In genomic region chr20:18030020-18030419, GRCh38 we compare ENCODE assay signal across 2 cellular contexts.
A peak's percentile ranks its signal among the peaks of the same experiment; 100 is the strongest.
TF ChIP-seq lines count a peak whose summit lies in the region.

No MANE protein-coding gene starts in this region.

TF ChIP-seq in WTC11, 78 proteins besides CTCF, POLR2A, EP300 and RAD21 (continued from another document):
- TF ChIP-seq, protein P1, sequence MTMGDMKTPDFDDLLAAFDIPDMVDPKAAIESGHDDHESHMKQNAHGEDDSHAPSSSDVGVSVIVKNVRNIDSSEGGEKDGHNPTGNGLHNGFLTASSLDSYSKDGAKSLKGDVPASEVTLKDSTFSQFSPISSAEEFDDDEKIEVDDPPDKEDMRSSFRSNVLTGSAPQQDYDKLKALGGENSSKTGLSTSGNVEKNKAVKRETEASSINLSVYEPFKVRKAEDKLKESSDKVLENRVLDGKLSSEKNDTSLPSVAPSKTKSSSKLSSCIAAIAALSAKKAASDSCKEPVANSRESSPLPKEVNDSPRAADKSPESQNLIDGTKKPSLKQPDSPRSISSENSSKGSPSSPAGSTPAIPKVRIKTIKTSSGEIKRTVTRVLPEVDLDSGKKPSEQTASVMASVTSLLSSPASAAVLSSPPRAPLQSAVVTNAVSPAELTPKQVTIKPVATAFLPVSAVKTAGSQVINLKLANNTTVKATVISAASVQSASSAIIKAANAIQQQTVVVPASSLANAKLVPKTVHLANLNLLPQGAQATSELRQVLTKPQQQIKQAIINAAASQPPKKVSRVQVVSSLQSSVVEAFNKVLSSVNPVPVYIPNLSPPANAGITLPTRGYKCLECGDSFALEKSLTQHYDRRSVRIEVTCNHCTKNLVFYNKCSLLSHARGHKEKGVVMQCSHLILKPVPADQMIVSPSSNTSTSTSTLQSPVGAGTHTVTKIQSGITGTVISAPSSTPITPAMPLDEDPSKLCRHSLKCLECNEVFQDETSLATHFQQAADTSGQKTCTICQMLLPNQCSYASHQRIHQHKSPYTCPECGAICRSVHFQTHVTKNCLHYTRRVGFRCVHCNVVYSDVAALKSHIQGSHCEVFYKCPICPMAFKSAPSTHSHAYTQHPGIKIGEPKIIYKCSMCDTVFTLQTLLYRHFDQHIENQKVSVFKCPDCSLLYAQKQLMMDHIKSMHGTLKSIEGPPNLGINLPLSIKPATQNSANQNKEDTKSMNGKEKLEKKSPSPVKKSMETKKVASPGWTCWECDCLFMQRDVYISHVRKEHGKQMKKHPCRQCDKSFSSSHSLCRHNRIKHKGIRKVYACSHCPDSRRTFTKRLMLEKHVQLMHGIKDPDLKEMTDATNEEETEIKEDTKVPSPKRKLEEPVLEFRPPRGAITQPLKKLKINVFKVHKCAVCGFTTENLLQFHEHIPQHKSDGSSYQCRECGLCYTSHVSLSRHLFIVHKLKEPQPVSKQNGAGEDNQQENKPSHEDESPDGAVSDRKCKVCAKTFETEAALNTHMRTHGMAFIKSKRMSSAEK (CRISPR knock-in tag; IDR thresholded peaks at IDR 0.05; ENCODE audit: borderline replicate concordance): no peak
- TF ChIP-seq ZSCAN18 (CRISPR knock-in tag; IDR thresholded peaks at IDR 0.05) (no peak), ZNF671 (CRISPR knock-in tag; IDR thresholded peaks at IDR 0.05) (no peak), USF2 (CRISPR knock-in tag; IDR thresholded peaks at IDR 0.05) (no peak), ATF6 (CRISPR knock-in tag; IDR thresholded peaks at IDR 0.05) (no peak)

TF ChIP-seq in HepG2, 621 proteins besides CTCF, POLR2A, EP300 and RAD21 (continued from another document):
- TF ChIP-seq NFAT5 (CRISPR knock-in tag; IDR thresholded peaks at IDR 0.05) (no peak), HNRNPLL (IDR thresholded peaks at IDR 0.05; ENCODE audit: low read depth, low read length, poor library complexity, severe bottlenecking) (no peak), SAP130 (CRISPR knock-in tag; IDR thresholded peaks at IDR 0.05; ENCODE audit: low read depth) (0 out of 2 replicates have a peak, but pooled peaks have one; percentile 20), ZNF501 (CRISPR knock-in tag; IDR thresholded peaks at IDR 0.05) (peak; percentile 47; the same call in 1 of the 2 replicates)
TF ChIP-seq in HepG2: peak in this region for 9.
